15 cellular contexts compared by ENCODE assay signal in genomic region chr1:15923241-15923640, GRCh38. TPM values are rescaled to one million over a fixed set of nuclear protein-coding genes. Genes with fewer than 3 reads are reported as not detected.
A peak's percentile ranks its signal among the peaks of the same experiment; 100 is the strongest.
DNase-seq lines count a peak whose midpoint lies in the region; ATAC-seq, FAIRE-seq and TF ChIP-seq lines count a peak whose summit lies in the region.
"Had no signal": no experiment of that assay in that cellular context is flagged by ENCODE, and none has a peak within 500 bp of the region (broad histone marks: within the 10 kb centered on the region; RNA-seq: fewer than 3 reads in every experiment).

No MANE protein-coding gene starts in this region.

- no peak for TF ChIP-seq CTCF in A673 (conservative IDR thresholded peaks at IDR 0.05; ENCODE audit: low read depth, low read length)

- no peak for ATAC-seq in GM18498 (IDR thresholded peaks at IDR 0.05; ENCODE audit: unreplicated experiment)
- ATAC-seq: stimulated activated naive CD8-positive, alpha-beta T cell treated with anti-CD3 and anti-CD28 coated beads, Interleukin-15, Interleukin-2, amounts not matched to agents 100 U/mL and 50 U/mL, for 24 hours had no signal

- H3K4me1 ChIP-seq in A673 (ENCODE audit: insufficient read depth, low read length, poor library complexity, severe bottlenecking), result peaks cover 16% of the 10 kb centered on the region

- no peak overlapping the region for H3K4me3 ChIP-seq in A673 (ENCODE audit: low read depth, low read length, poor library complexity, severe bottlenecking)
- H3K4me3 ChIP-seq: spleen had no signal

- no peaks in the 10 kb centered on the region for H3K27me3 ChIP-seq in A673 (replicated peaks; ENCODE audit: insufficient read depth, low read depth, low read length, poor library complexity)
- H3K27me3 ChIP-seq: spleen had no signal

- no TSS peak for BruUV-seq in A673 (replicated peaks; lab: Mats Ljungman, UMichigan)

- H3K27ac ChIP-seq in epithelial cell of prostate (peak overlapping the region; percentile 81), A673 (ENCODE audit: low read depth, low read length, poor library complexity, severe bottlenecking) (no peak overlapping the region)
- H3K27ac ChIP-seq: spleen had no signal

- intact Hi-C loops in A673 (cut with micrococcal nuclease; ENCODE audit: unreplicated experiment), result no loop called here

- peak; percentile 28 for FAIRE-seq in RCC 7860 (lab: Jason Lieb, UNC)
- FAIRE-seq: HTR-8/SVneo had no signal

- peak; percentile 40 for DNase-seq in GM03348 (ENCODE audit: low spot score)
- DNase-seq in RCC 7860 (ENCODE audit: low spot score), result peak; percentile 41
- peak; percentile 55 for DNase-seq in epithelial cell of prostate (ENCODE audit: low read depth, low spot score)
- DNase-seq in non-pigmented ciliary epithelial cell (ENCODE audit: low read depth), result peak; percentile 63
- DNase-seq in T-helper 9 cell, result no peak
- DNase-seq in A673 (ENCODE audit: low spot score), result no peak
- DNase-seq in pons (ENCODE audit: low spot score), result no peak
- DNase-seq: activated CD4-positive, alpha-beta T cell treated with anti-CD3 and anti-CD28 coated beads for 48 hours; activated T-cell treated with anti-CD3 and anti-CD28 coated beads for 4 hours; NCI-H2171 treated with DMSO at 0.1 percent for 48 hours; occipital lobe; spleen; stimulated activated naive CD8-positive, alpha-beta T cell treated with anti-CD3 and anti-CD28 coated beads, Interleukin-15, Interleukin-2, amounts not matched to agents 100 U/mL and 50 U/mL, for 24 hours had no signal

- POLR2A ChIA-PET in A673 (lab: Charles Lee; ENCODE audit: low non-redundant PET), result no interaction called here

- peaks cover 70% of the 10 kb centered on the region for H3K36me3 ChIP-seq in A673 (ENCODE audit: insufficient read depth, low read length, poor library complexity, severe bottlenecking)

- CTCF ChIA-PET in A673 (lab: Charles Lee), result no interaction called here

- no peaks in the 10 kb centered on the region for H3K9me3 ChIP-seq in A673 (ENCODE audit: low read depth, low read length, poor library complexity, severe bottlenecking)
- H3K9me3 ChIP-seq: spleen had no signal

RNA-seq across cellular contexts. Expression of gene ZBTB17, which starts 52.7 kb away (rescaled TPM):
- 50.1 and 50.3 TPM in 2 replicates for total RNA-seq in A673 (2021)

Comparison
In these comparisons a context has a peak if more than half of its experiments do, and no peak if none do; other contexts are left out.
1. DNase-seq: peak in GM03348 (single experiment), RCC 7860 (single experiment), epithelial cell of prostate (single experiment) and non-pigmented ciliary epithelial cell (single experiment); none in T-helper 9 cell (single experiment), A673 (single experiment) and pons (single experiment).